Comparison of ENCODE assay signal across 12 cellular contexts in the genomic region with DNA sequence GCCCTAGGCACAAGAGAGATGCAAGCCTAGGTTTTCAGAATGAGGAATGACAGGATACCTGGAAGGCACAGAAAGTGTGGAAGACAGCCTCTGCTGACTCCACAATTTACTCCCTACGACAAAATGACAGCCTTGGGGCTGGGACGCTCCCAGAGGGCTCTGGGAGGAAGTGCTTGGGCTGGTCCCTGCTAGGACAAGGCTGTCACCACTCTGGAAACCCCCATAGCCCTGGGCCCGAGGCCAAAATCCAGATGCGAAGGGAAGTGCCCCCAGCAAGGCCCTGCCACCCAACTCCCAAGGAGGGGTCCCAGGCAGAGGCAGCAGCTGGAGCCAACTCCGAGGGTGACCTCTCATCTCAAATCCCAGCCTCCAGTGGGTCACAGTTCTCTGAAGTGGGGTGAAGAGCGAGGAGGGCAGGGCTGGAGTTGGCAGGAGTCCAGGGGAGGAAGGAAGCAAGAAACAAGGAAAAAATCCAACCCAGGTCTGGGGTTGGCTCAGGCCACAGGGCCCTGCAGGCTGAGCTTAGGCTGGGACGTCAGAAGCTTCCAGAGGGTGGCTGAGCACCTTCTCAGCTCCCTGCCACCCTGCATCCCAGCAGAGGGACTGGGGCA. TPM values are rescaled to one million over a fixed set of nuclear protein-coding genes. Genes with fewer than 3 reads are reported as not detected.
A peak's percentile ranks its signal among the peaks of the same experiment; 100 is the strongest.
DNase-seq lines count a peak whose midpoint lies in the region; ATAC-seq and TF ChIP-seq lines count a peak whose summit lies in the region.
"Had no signal": no experiment of that assay in that cellular context is flagged by ENCODE, and none has a peak within 500 bp of the region (broad histone marks: within the 10 kb centered on the region; RNA-seq: fewer than 3 reads in every experiment).

No MANE protein-coding gene starts in this region.

- H3K9me3 Mint-ChIP-seq in activated T-cell treated with anti-CD3 and anti-CD28 coated beads, Interleukin-2, amount 50 U/mL, for 72 hours = no peaks in the 10 kb centered on the region
- no peaks in the 10 kb centered on the region for H3K9me3 Mint-ChIP-seq in activated T-cell treated with anti-CD3 and anti-CD28 coated beads, Interleukin-2, amount 50 U/mL, for 24 hours
- H3K9me3 Mint-ChIP-seq: mesothelial cell of epicardium had no signal

- no peak for DNase-seq in activated T-cell treated with anti-CD3 and anti-CD28 coated beads, Interleukin-2, amount 50 U/mL, for 72 hours
- no peak for DNase-seq in activated T-cell treated with anti-CD3 and anti-CD28 coated beads, Interleukin-2, amount 50 U/mL, for 24 hours
- peak; percentile 60 for DNase-seq in dermis blood vessel endothelial cell
- peak in 2 of 3 donors; percentile 55 to 75 for DNase-seq in mucosa of descending colon
- DNase-seq in ureter (ENCODE audit: low spot score) = peak; percentile 79
- no peak for DNase-seq in smooth muscle cell (lab: John Stamatoyannopoulos, UW; ENCODE audit: unreplicated experiment)
- DNase-seq in NCI-H774 (lab: John Stamatoyannopoulos, UW) = no peak
- DNase-seq: NCI-H2171 had no signal

- H3K4me1 Mint-ChIP-seq in activated T-cell treated with anti-CD3 and anti-CD28 coated beads, Interleukin-2, amount 50 U/mL, for 72 hours (ENCODE audit: low read depth) = no peaks in the 10 kb centered on the region
- no peaks in the 10 kb centered on the region for H3K4me1 Mint-ChIP-seq in activated T-cell treated with anti-CD3 and anti-CD28 coated beads, Interleukin-2, amount 50 U/mL, for 24 hours (ENCODE audit: low read depth)

- 68% methylated on average over 7 of the region's 7 CpGs for WGBS in smooth muscle cell (ENCODE audit: low lambda C conversion rate)

- H2AFZ ChIP-seq in smooth muscle cell (ENCODE audit: low read depth) = no peak overlapping the region

- intact Hi-C loops in mucosa of descending colon (cut with DNase I, micrococcal nuclease) = no loop called here

- no peaks in the 10 kb centered on the region for H3K27me3 ChIP-seq in smooth muscle cell (ENCODE audit: low read depth)
- H3K27me3 ChIP-seq: suprapubic skin had no signal

- H3K36me3 ChIP-seq in mucosa of descending colon (ENCODE audit: low read depth) (no peaks in the 10 kb centered on the region), smooth muscle cell (ENCODE audit: low read depth) (no peaks in the 10 kb centered on the region)

- ATAC-seq in activated T-cell treated with anti-CD3 and anti-CD28 coated beads, Interleukin-2, amount 50 U/mL, for 72 hours (replicated peaks in 1 of 2) = peak; percentile 14 to 17
- ATAC-seq in mucosa of descending colon (peak; percentile 61), HG03196 (IDR thresholded peaks at IDR 0.05; ENCODE audit: unreplicated experiment) (no peak)

- no peak overlapping the region for H3K9ac ChIP-seq in smooth muscle cell (ENCODE audit: low read depth)

- no peaks in the 10 kb centered on the region for H3K79me2 ChIP-seq in smooth muscle cell (ENCODE audit: low read depth)

- no peak overlapping the region for H3K4me3 Mint-ChIP-seq in activated T-cell treated with anti-CD3 and anti-CD28 coated beads, Interleukin-2, amount 50 U/mL, for 72 hours
- no peak overlapping the region for H3K4me3 Mint-ChIP-seq in activated T-cell treated with anti-CD3 and anti-CD28 coated beads, Interleukin-2, amount 50 U/mL, for 24 hours
- H3K4me3 Mint-ChIP-seq: mesothelial cell of epicardium had no signal

- peaks cover 22% of the 10 kb centered on the region for H3K4me1 ChIP-seq in mucosa of descending colon (ENCODE audit: low read depth)
- H3K4me1 ChIP-seq in smooth muscle cell (ENCODE audit: low read depth) = peaks cover 13% of the 10 kb centered on the region

- no peaks in the 10 kb centered on the region for H4K20me1 ChIP-seq in smooth muscle cell (ENCODE audit: low read depth)

- no peak overlapping the region for H3K4me2 ChIP-seq in smooth muscle cell

- no peak overlapping the region for H3K27ac Mint-ChIP-seq in activated T-cell treated with anti-CD3 and anti-CD28 coated beads, Interleukin-2, amount 50 U/mL, for 72 hours
- no peak overlapping the region for H3K27ac Mint-ChIP-seq in activated T-cell treated with anti-CD3 and anti-CD28 coated beads, Interleukin-2, amount 50 U/mL, for 24 hours
- H3K27ac Mint-ChIP-seq: mesothelial cell of epicardium had no signal

- peaks cover 3 to 4% of the 10 kb centered on the region in 2 donors for H3K36me3 Mint-ChIP-seq in activated T-cell treated with anti-CD3 and anti-CD28 coated beads, Interleukin-2, amount 50 U/mL, for 72 hours (ENCODE audit: insufficient read depth in 2 of 2)
- H3K36me3 Mint-ChIP-seq in activated T-cell treated with anti-CD3 and anti-CD28 coated beads, Interleukin-2, amount 50 U/mL, for 24 hours (ENCODE audit: low read depth) = peaks cover 23% of the 10 kb centered on the region
- H3K36me3 Mint-ChIP-seq: mesothelial cell of epicardium had no signal

- TF ChIP-seq CTCF in mucosa of descending colon (IDR thresholded peaks at IDR 0.05) (no peak), smooth muscle cell (IDR thresholded peaks at IDR 0.05; ENCODE audit: borderline replicate concordance, insufficient read depth, poor library complexity, severe bottlenecking) (no peak)

- peaks cover under 1% of the 10 kb centered on the region for H3K27me3 Mint-ChIP-seq in activated T-cell treated with anti-CD3 and anti-CD28 coated beads, Interleukin-2, amount 50 U/mL, for 72 hours (ENCODE audit: low read depth)
- H3K27me3 Mint-ChIP-seq in activated T-cell treated with anti-CD3 and anti-CD28 coated beads, Interleukin-2, amount 50 U/mL, for 24 hours = peaks cover 2% of the 10 kb centered on the region

- no peaks in the 10 kb centered on the region for H3F3A ChIP-seq in smooth muscle cell (ENCODE audit: low read depth)

- no peak overlapping the region for H3K27ac ChIP-seq in smooth muscle cell (ENCODE audit: low read depth)
- H3K27ac ChIP-seq: epithelial cell of prostate, suprapubic skin had no signal

- no peak overlapping the region for H3K4me3 ChIP-seq in mucosa of descending colon
- H3K4me3 ChIP-seq in smooth muscle cell = no peak overlapping the region
- H3K4me3 ChIP-seq: suprapubic skin had no signal

- no peaks in the 10 kb centered on the region for H3K9me3 ChIP-seq in mucosa of descending colon
- H3K9me3 ChIP-seq in smooth muscle cell (replicated peaks; ENCODE audit: low read depth) = no peaks in the 10 kb centered on the region
- H3K9me3 ChIP-seq: suprapubic skin had no signal

RNA-seq across cellular contexts. Expression of gene CDC42EP2, which starts 6.3 kb away (rescaled TPM):
- total RNA-seq in activated T-cell treated with anti-CD3 and anti-CD28 coated beads, Interleukin-2, amount 50 U/mL, for 72 hours = 1 to 10 TPM; 1.4 to 2.3 TPM
- total RNA-seq in dermis blood vessel endothelial cell (11.4 and 12.3 TPM in 2 replicates), mucosa of descending colon (10 to 100 TPM in 2 of 3 donors, 1 to 10 TPM in 1; 7.0 to 27.4 (median 11.6) TPM), ureter (21.0 TPM), smooth muscle cell (0.94 and 4.0 TPM in 2 replicates)
- 7.8 and 13.0 TPM in 2 replicates for polyA plus RNA-seq in smooth muscle cell

RNA-seq across cellular contexts. Expression of gene DPF2, which starts 25.3 kb away (rescaled TPM):
- total RNA-seq in activated T-cell treated with anti-CD3 and anti-CD28 coated beads, Interleukin-2, amount 50 U/mL, for 72 hours = 100 to 1,000 TPM; 110 to 139 TPM
- total RNA-seq in dermis blood vessel endothelial cell = 32.7 and 60.4 TPM in 2 replicates
- 10 to 100 TPM; 32.8 to 62.9 (median 35.5) TPM for total RNA-seq in mucosa of descending colon
- total RNA-seq in ureter = 61.5 TPM
- total RNA-seq in smooth muscle cell = 40.1 and 40.5 TPM in 2 replicates
- 69.4 and 82.1 TPM in 2 replicates for polyA plus RNA-seq in smooth muscle cell

RNA-seq across cellular contexts. Expression of gene TIGD3, which starts 46.2 kb away (rescaled TPM):
- 1 to 10 TPM; 1.3 to 1.8 TPM for total RNA-seq in activated T-cell treated with anti-CD3 and anti-CD28 coated beads, Interleukin-2, amount 50 U/mL, for 72 hours
- total RNA-seq in dermis blood vessel endothelial cell = 0.17 and 0.23 TPM in 2 replicates
- total RNA-seq in mucosa of descending colon = under 1 TPM in 2 of 3 donors, not detected in 1; 0.14 to 0.53 TPM
- total RNA-seq in ureter = not detected
- total RNA-seq in smooth muscle cell = 0.49 TPM in 1 of 2 replicates, not detected in the other
- polyA plus RNA-seq in smooth muscle cell = not detected in 2 replicates

RNA-seq across cellular contexts. Expression of gene POLA2, which starts 46.6 kb away (rescaled TPM):
- 10 to 100 TPM; 54.2 to 67.0 TPM for total RNA-seq in activated T-cell treated with anti-CD3 and anti-CD28 coated beads, Interleukin-2, amount 50 U/mL, for 72 hours
- total RNA-seq in dermis blood vessel endothelial cell (8.2 and 12.1 TPM in 2 replicates), mucosa of descending colon (10 to 100 TPM in 2 of 3 donors, 1 to 10 TPM in 1; 8.9 to 14.4 (median 11.4) TPM), ureter (12.2 TPM), smooth muscle cell (2.5 and 4.4 TPM in 2 replicates)
- polyA plus RNA-seq in smooth muscle cell = 8.4 and 9.2 TPM in 2 replicates

Comparison
In these comparisons a context has a peak if more than half of its experiments do, and no peak if none do; other contexts are left out.
1. DNase-seq: peak in dermis blood vessel endothelial cell (single experiment), mucosa of descending colon (2 of 3) and ureter (single experiment); none in activated T-cell treated with anti-CD3 and anti-CD28 coated beads, Interleukin-2, amount 50 U/mL, for 72 hours (0 of 2), activated T-cell treated with anti-CD3 and anti-CD28 coated beads, Interleukin-2, amount 50 U/mL, for 24 hours (single experiment), smooth muscle cell (single experiment) and NCI-H774 (single experiment).